In the genomic region with DNA sequence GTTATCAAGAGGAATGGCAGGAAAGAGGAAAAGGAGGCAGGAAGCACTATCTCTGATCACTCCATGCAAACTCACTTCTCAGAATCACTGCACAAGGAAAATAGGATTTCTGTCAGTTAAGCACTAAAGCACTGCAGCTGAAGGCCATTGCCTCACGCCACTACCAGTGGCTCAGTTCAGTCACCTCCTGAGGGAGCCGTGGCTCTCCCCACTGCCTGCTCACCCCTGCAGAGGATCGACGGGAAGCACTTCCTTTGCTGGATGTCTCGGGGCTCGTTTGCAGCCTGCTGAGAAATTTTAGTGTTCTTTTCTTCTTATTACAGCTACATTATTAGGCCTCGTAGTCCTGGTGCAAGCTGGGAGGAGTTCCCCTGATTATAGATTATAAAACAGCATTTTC, we compare ENCODE assay signal across 24 cellular contexts.
DNase-seq lines count a peak whose midpoint lies in the region; ATAC-seq, FAIRE-seq and TF ChIP-seq lines count a peak whose summit lies in the region.
"Had no signal": no experiment of that assay in that cellular context is flagged by ENCODE, and none has a peak within 500 bp of the region (broad histone marks: within the 10 kb centered on the region; RNA-seq: fewer than 3 reads in every experiment).

No MANE protein-coding gene starts in this region.

- H3K4me1 ChIP-seq in H1 (replicated peaks in 1 of 4; ENCODE audit: control insufficient read depth in 3 of 4, insufficient read depth in 4 of 4, low read length in 3 of 4), result 0 out of 7 replicates have a peak, but pooled peaks cover 0 to 4% (median 0%) of the 10 kb centered on the region in 4 experiments
- H3K4me1 ChIP-seq in neuron (ENCODE audit: insufficient read depth, low read length), result no peaks in the 10 kb centered on the region

- no peak overlapping the region for H3K14ac ChIP-seq in H1 (ENCODE audit: insufficient read length)

- no peaks in the 10 kb centered on the region for H3K36me3 ChIP-seq in H1 (ENCODE audit: control insufficient read depth in 2 of 4, insufficient read depth in 4 of 4, low read length in 3 of 4)
- no peaks in the 10 kb centered on the region for H3K36me3 ChIP-seq in neuron (ENCODE audit: insufficient read depth, low read length)

- in situ Hi-C loops in GM13976 (cut with MboI; ENCODE audit: low sequenced_read_pairs, unreplicated experiment), result no loop called here

- WGBS in H1 (ENCODE audit: extremely low coverage in 1 of 2, insufficient coverage in 1 of 2, insufficient read length in 1 of 2, insufficient replicate concordance in 2 of 2, low coverage in 1 of 2, low lambda C conversion rate in 2 of 2, missing lambda C conversion rate in 1 of 2), 2 experiments, result 67% methylated on average over 7 of the region's 7 CpGs; no CpG with 5 or more reads in 1 of the 2 experiments

- no peaks in the 10 kb centered on the region for H3K23me2 ChIP-seq in H1 (ENCODE audit: low read depth, low read length)

- FAIRE-seq in H1 (lab: Jason Lieb, UNC), result no peak
- FAIRE-seq: D721Med, H54, HepG2, K562 had no signal

- H3K27ac ChIP-seq in H1 (ENCODE audit: low read depth, low read length), result no peak overlapping the region
- H3K27ac ChIP-seq: HL-60, SK-N-MC had no signal

- H2BK12ac ChIP-seq in H1 (ENCODE audit: low read depth, low read length), result peak overlapping the region; percentile 69; the same call in 1 of the 2 replicates

- no peak overlapping the region for H2BK15ac ChIP-seq in H1 (ENCODE audit: low read length)

- no peak for ATAC-seq in GM19467 (IDR thresholded peaks at IDR 0.05; ENCODE audit: unreplicated experiment)
- ATAC-seq: HepG2, K562 had no signal

- H3K18ac ChIP-seq in H1 (ENCODE audit: extremely low read depth, low read length), result no peak overlapping the region

- H4K91ac ChIP-seq in H1 (replicated peaks; ENCODE audit: insufficient read length, low read length), result no peak overlapping the region

- H2BK120ac ChIP-seq in H1 (replicated peaks; ENCODE audit: low read depth, low read length), result no peak overlapping the region

- 0 out of 2 replicates have a peak overlapping the region, but pooled peaks have one; percentile 10 for H2BK5ac ChIP-seq in H1 (ENCODE audit: low read depth, low read length)

- H3K4me3 ChIP-seq in H1 (ENCODE audit: extremely low read depth in 1 of 4, insufficient read depth in 2 of 4, low read depth in 3 of 4, low read length in 4 of 4), result no peak overlapping the region
- H3K4me3 ChIP-seq in neuron (ENCODE audit: low read length), result no peak overlapping the region
- H3K4me3 ChIP-seq: K562, SK-N-MC had no signal

- no peak overlapping the region for H4K5ac ChIP-seq in H1 (ENCODE audit: insufficient read length, low read depth, low read length)

- H3K27me3 ChIP-seq in H1 (replicated peaks in 1 of 4; ENCODE audit: control insufficient read depth in 3 of 4, extremely low read depth in 1 of 4, insufficient read depth in 3 of 4, low read length in 3 of 4) (no peaks in the 10 kb centered on the region), neuron (ENCODE audit: insufficient read depth, low read length) (peaks cover 2% of the 10 kb centered on the region)

- DNase-seq in NCI-H748 treated with DMSO at 0.1 percent for 48 hours (lab: John Stamatoyannopoulos, UW), result peak; percentile 22
- DNase-seq in NCI-H748 (lab: John Stamatoyannopoulos, UW; ENCODE audit: unreplicated experiment), result no peak
- DNase-seq in NCI-H69 (lab: John Stamatoyannopoulos, UW), result peak; percentile 79
- no peak for DNase-seq in H1 (ENCODE audit: low read depth in 1 of 2, low spot score in 2 of 2)
- DNase-seq in NCI-H1694 (lab: John Stamatoyannopoulos, UW), result no peak
- no peak for DNase-seq in GM13976 (ENCODE audit: low spot score)
- DNase-seq: AML-193; C1 segment of cervical spinal cord; CD8-positive, alpha-beta memory T cell; DMS53; GDM1; NCI-H1105; NCI-H1694 treated with DMSO at 0.1 percent for 48 hours; NCI-H2107; Right ventricle myocardium superior; SW 1271 had no signal

- peak; percentile 12 to 23; a peak in 1 of 4 replicates for TF ChIP-seq RAD21 in H1 (IDR thresholded peaks at IDR 0.05 in 1 of 2, conservative IDR thresholded peaks at IDR 0.05 in 1 of 2; ENCODE audit: low read depth in 2 of 2, low read length in 2 of 2)

- H3K9me3 ChIP-seq in H1 (ENCODE audit: insufficient read depth in 2 of 2, low read depth in 1 of 2, low read length in 1 of 2) (no peaks in the 10 kb centered on the region), neuron (ENCODE audit: low read length) (no peaks in the 10 kb centered on the region)

- no peak overlapping the region for H3K56ac ChIP-seq in H1 (replicated peaks; ENCODE audit: insufficient read length, low read depth, low read length)

- no peak overlapping the region for H3K23ac ChIP-seq in H1 (ENCODE audit: insufficient read length)

- H2AK5ac ChIP-seq in H1 (ENCODE audit: low read depth, low read length), result no peak overlapping the region

- H3K79me2 ChIP-seq in H1 (ENCODE audit: control insufficient read depth in 1 of 2, insufficient read depth in 2 of 2, low read length in 2 of 2), result no peaks in the 10 kb centered on the region

- no peak overlapping the region for H4K8ac ChIP-seq in H1 (ENCODE audit: extremely low read depth, insufficient read depth, low read length)

- no peak for TF ChIP-seq CTCF in H1 (IDR thresholded peaks at IDR 0.05; ENCODE audit: control extremely low read depth in 1 of 3, insufficient read depth in 1 of 3, low read depth in 1 of 3, low read length in 3 of 3)
- no peak for TF ChIP-seq CTCF in GM13976 (IDR thresholded peaks at IDR 0.05; ENCODE audit: borderline replicate concordance, control extremely low read depth, extremely low read depth, insufficient read depth, missing control alignments)

- no peaks in the 10 kb centered on the region for H3K79me1 ChIP-seq in H1 (ENCODE audit: low read depth, low read length)

- CTCF ChIA-PET in H1 (lab: Charles Lee; ENCODE audit: partially characterized antibody), result interaction anchor here (0.7 kb wide), 1 partner anchor 10 kb away, joined by 3 read pairs; no protein-coding TSS in a partner anchor

- no peak overlapping the region for H3K4ac ChIP-seq in H1 (replicated peaks; ENCODE audit: insufficient read length, low read depth, low read length)

- no peak for TF ChIP-seq EP300 in H1 (IDR thresholded peaks at IDR 0.05; ENCODE audit: borderline replicate concordance in 1 of 2, low read depth in 2 of 2, low read length in 2 of 2)

- no peak for TF ChIP-seq POLR2A in H1 (IDR thresholded peaks at IDR 0.05; ENCODE audit: control extremely low read depth in 1 of 2, low read depth in 2 of 2, low read length in 2 of 2)

- no peak overlapping the region for H3K9ac ChIP-seq in H1 (replicated peaks in 1 of 4; ENCODE audit: extremely low read depth in 1 of 4, low read depth in 3 of 4, low read length in 3 of 4)

- no peaks in the 10 kb centered on the region for H4K20me1 ChIP-seq in H1 (replicated peaks in 1 of 2; ENCODE audit: control insufficient read depth in 1 of 2, insufficient read depth in 2 of 2, low read length in 2 of 2)

- POLR2A ChIA-PET in H1 (lab: Charles Lee; ENCODE audit: partially characterized antibody), result no interaction called here

- H2AFZ ChIP-seq in H1 (ENCODE audit: low read length), result peak overlapping the region; percentile 47
- H2AFZ ChIP-seq in neuron (ENCODE audit: low read depth, low read length), result peak overlapping the region; percentile 56

- H2BK20ac ChIP-seq in H1 (ENCODE audit: low read length), result peak overlapping the region; percentile 11; the same call in 1 of the 2 replicates

- H3K4me2 ChIP-seq in H1 (ENCODE audit: insufficient read depth in 1 of 2, low read depth in 2 of 2, low read length in 2 of 2), result no peak overlapping the region

TF ChIP-seq in H1, 55 proteins besides CTCF, POLR2A, EP300 and RAD21:
- no peak for TF ChIP-seq BRCA1 (IDR thresholded peaks at IDR 0.05; ENCODE audit: low read depth, low read length)

Comparison
In these comparisons a context has a peak if more than half of its experiments do, and no peak if none do; other contexts are left out.
1. DNase-seq: peak in NCI-H748 treated with DMSO at 0.1 percent for 48 hours (single experiment) and NCI-H69 (single experiment); none in NCI-H748 (single experiment), H1 (0 of 2), NCI-H1694 (single experiment) and GM13976 (single experiment).